16 cellular contexts compared by ENCODE assay signal in the genomic region with DNA sequence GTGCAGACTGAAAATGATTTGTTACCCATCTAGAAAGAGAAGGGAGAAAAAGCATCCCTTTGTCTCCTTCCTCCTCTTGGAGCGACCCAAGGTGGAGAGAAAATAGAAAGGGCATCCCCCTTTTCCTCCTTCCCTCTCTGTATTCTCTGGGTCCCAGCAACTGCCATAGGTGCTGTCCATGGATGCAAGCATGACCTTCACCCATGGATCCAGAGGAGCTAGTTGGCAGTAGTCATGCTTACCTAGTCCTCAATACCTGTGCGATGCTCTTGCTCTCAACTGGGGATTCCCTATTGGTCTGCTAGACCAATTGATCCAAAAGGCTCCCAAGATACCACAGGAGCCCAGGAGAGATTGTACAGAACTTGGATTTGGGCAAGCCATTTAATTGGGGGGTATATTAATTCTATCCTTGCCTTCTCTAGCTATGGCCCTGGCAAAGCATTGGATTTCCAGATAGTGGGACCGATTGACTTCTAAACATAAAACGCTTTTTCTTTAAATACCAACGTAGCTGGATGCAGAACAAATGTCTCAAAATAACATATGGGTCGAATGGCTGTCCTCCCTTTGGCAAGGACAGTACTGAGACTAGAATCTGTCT.
DNase-seq lines count a peak whose midpoint lies in the region; ATAC-seq and TF ChIP-seq lines count a peak whose summit lies in the region.
"Had no signal": no experiment of that assay in that cellular context is flagged by ENCODE, and none has a peak within 500 bp of the region (broad histone marks: within the 10 kb centered on the region; RNA-seq: fewer than 3 reads in every experiment).

No MANE protein-coding gene starts in this region.

- H3K4me2 ChIP-seq in GM23338 (no peak overlapping the region), SK-N-SH (no peak overlapping the region)

- 19% methylated on average over 6 of the region's 6 CpGs for WGBS in SK-N-SH (ENCODE audit: low lambda C conversion rate)

- ATAC-seq in GM23338 (no peak), HG03342 (IDR thresholded peaks at IDR 0.05; ENCODE audit: unreplicated experiment) (no peak), left ventricle myocardium superior (no peak)
- ATAC-seq: Panc1 had no signal

- TF ChIP-seq RAD21 in SK-N-SH (IDR thresholded peaks at IDR 0.05; ENCODE audit: low read length) = no peak

- H3K4me1 ChIP-seq in A673 (ENCODE audit: insufficient read depth, low read length, poor library complexity, severe bottlenecking) (no peaks in the 10 kb centered on the region), GM23338 (ENCODE audit: insufficient read depth) (no peaks in the 10 kb centered on the region), SK-N-SH (ENCODE audit: control insufficient read depth in 1 of 2, insufficient read depth in 2 of 2, low read depth in 1 of 2, low read length in 1 of 2) (no peaks in the 10 kb centered on the region), tibial artery (no peaks in the 10 kb centered on the region)
- H3K4me1 ChIP-seq: adrenal gland had no signal

- no peaks in the 10 kb centered on the region for H3K27me3 Mint-ChIP-seq in GM23338 (ENCODE audit: insufficient read depth, low read depth, poor library complexity)
- H3K27me3 Mint-ChIP-seq: stimulated activated naive CD8-positive, alpha-beta T cell treated with anti-CD3 and anti-CD28 coated beads, Interleukin-15, Interleukin-2, amounts not matched to agents 100 ng/mL and 50 ng/mL, for 24 hours had no signal

- H3K9me3 ChIP-seq in A673 (ENCODE audit: low read depth, low read length, poor library complexity, severe bottlenecking) (peaks cover 67% of the 10 kb centered on the region), SK-N-SH (peaks cover 36% of the 10 kb centered on the region; the same call in 1 of the 2 replicates), tibial artery (peaks cover 26 to 89% (median 67%) of the 10 kb centered on the region in 3 donors)

- H3K9ac ChIP-seq in SK-N-SH = no peak overlapping the region

- DNase-seq in A673 (ENCODE audit: low spot score) (peak; percentile 5), GM23338 (ENCODE audit: low spot score) (peak; percentile 34), SK-N-SH (peak; percentile 3), fibroblast of mammary gland (ENCODE audit: low read depth) (peak; percentile 49), tibial artery (no peak), T1000 (lab: John Stamatoyannopoulos, UW) (no peak), left ventricle myocardium superior (no peak)
- DNase-seq: adrenal gland; NCI-H2081 treated with DMSO at 0.1 percent for 48 hours; posterior cingulate gyrus; stimulated activated CD4-positive, alpha-beta T cell treated with anti-CD3 and anti-CD28 coated beads, Interleukin-4, amount 100 ng/mL, for 24 hours had no signal

- H3K79me2 ChIP-seq in GM23338 (replicated peaks; ENCODE audit: insufficient read depth) (no peaks in the 10 kb centered on the region), SK-N-SH (ENCODE audit: insufficient read depth) (no peaks in the 10 kb centered on the region)

- H3K27ac Mint-ChIP-seq in GM23338 = no peak overlapping the region
- H3K27ac Mint-ChIP-seq: stimulated activated naive CD8-positive, alpha-beta T cell treated with anti-CD3 and anti-CD28 coated beads, Interleukin-15, Interleukin-2, amounts not matched to agents 100 ng/mL and 50 ng/mL, for 24 hours; T-helper 2 cell treated with Interferon-gamma antibody and Interleukin-4, amounts not matched to agents 5 μg/mL and 100 μg/mL, for 36 hours had no signal

- H3K4me3 ChIP-seq in A673 (ENCODE audit: low read depth, low read length, poor library complexity, severe bottlenecking) (no peak overlapping the region), GM23338 (no peak overlapping the region), SK-N-SH (ENCODE audit: low read depth in 2 of 2, low read length in 1 of 2) (no peak overlapping the region; a peak in 1 of 4 replicates), fibroblast of mammary gland (ENCODE audit: control insufficient read depth, low read depth, low read length) (no peak overlapping the region), tibial artery (no peak overlapping the region)
- H3K4me3 ChIP-seq: adrenal gland had no signal

- H3F3A ChIP-seq in GM23338 (replicated peaks; ENCODE audit: low read depth) = no peaks in the 10 kb centered on the region
- H3F3A ChIP-seq in SK-N-SH (replicated peaks; ENCODE audit: insufficient read depth) = no peaks in the 10 kb centered on the region

- no peak overlapping the region for H3K4me3 Mint-ChIP-seq in GM23338
- H3K4me3 Mint-ChIP-seq: stimulated activated naive CD8-positive, alpha-beta T cell treated with anti-CD3 and anti-CD28 coated beads, Interleukin-15, Interleukin-2, amounts not matched to agents 100 ng/mL and 50 ng/mL, for 24 hours; T-helper 2 cell treated with Interferon-gamma antibody and Interleukin-4, amounts not matched to agents 5 μg/mL and 100 μg/mL, for 36 hours had no signal

- TF ChIP-seq CTCF in A673 (conservative IDR thresholded peaks at IDR 0.05; ENCODE audit: low read depth, low read length) (no peak), GM23338 (conservative IDR thresholded peaks at IDR 0.05; ENCODE audit: low read depth in 2 of 2) (no peak), SK-N-SH (IDR thresholded peaks at IDR 0.05) (no peak), fibroblast of mammary gland (conservative IDR thresholded peaks at IDR 0.05; ENCODE audit: control insufficient read depth, insufficient read depth, low read depth, low read length) (no peak), tibial artery (IDR thresholded peaks at IDR 0.05) (no peak)

- H2AFZ ChIP-seq in GM23338 (no peak overlapping the region), SK-N-SH (ENCODE audit: low read depth) (no peak overlapping the region)

- no peaks in the 10 kb centered on the region for H4K20me1 ChIP-seq in GM23338 (replicated peaks; ENCODE audit: insufficient read depth)
- no peaks in the 10 kb centered on the region for H4K20me1 ChIP-seq in SK-N-SH (ENCODE audit: insufficient read depth)

- H3K27me3 ChIP-seq in A673 (replicated peaks; ENCODE audit: insufficient read depth, low read depth, low read length, poor library complexity) (no peaks in the 10 kb centered on the region), GM23338 (ENCODE audit: insufficient read depth) (no peaks in the 10 kb centered on the region), SK-N-SH (ENCODE audit: insufficient read depth) (no peaks in the 10 kb centered on the region), tibial artery (no peaks in the 10 kb centered on the region)
- H3K27me3 ChIP-seq: adrenal gland had no signal

- H3K36me3 ChIP-seq in A673 (ENCODE audit: insufficient read depth, low read length, poor library complexity, severe bottlenecking) (no peaks in the 10 kb centered on the region), GM23338 (ENCODE audit: insufficient read depth) (peaks cover 16% of the 10 kb centered on the region), SK-N-SH (replicated peaks in 1 of 2; ENCODE audit: control insufficient read depth in 1 of 2, insufficient read depth in 2 of 2, low read length in 1 of 2) (no peaks in the 10 kb centered on the region), tibial artery (peaks cover 0 to 5% (median 4%) of the 10 kb centered on the region in 3 donors)
- H3K36me3 ChIP-seq: adrenal gland had no signal

- no peaks in the 10 kb centered on the region for H3K9me2 ChIP-seq in GM23338 (ENCODE audit: insufficient read depth)
- H3K9me2 ChIP-seq in SK-N-SH = no peaks in the 10 kb centered on the region

- intact Hi-C loops in A673 (cut with micrococcal nuclease; ENCODE audit: unreplicated experiment) (no loop called here), tibial artery (cut with DNase I; ENCODE audit: low total_unique reads) (no loop called here), left ventricle myocardium superior (cut with micrococcal nuclease) (no loop called here)

- H3K4me1 Mint-ChIP-seq in GM23338 = no peaks in the 10 kb centered on the region

- no peak overlapping the region for H3K27ac ChIP-seq in A673 (ENCODE audit: low read depth, low read length, poor library complexity, severe bottlenecking)
- H3K27ac ChIP-seq in GM23338 (ENCODE audit: low read depth) = no peak overlapping the region
- no peak overlapping the region for H3K27ac ChIP-seq in SK-N-SH (ENCODE audit: low read depth in 2 of 2, low read length in 1 of 2)
- H3K27ac ChIP-seq in tibial artery = no peak overlapping the region
- H3K27ac ChIP-seq: adrenal gland, C4-2B had no signal

- POLR2A ChIA-PET in A673 (lab: Charles Lee; ENCODE audit: low non-redundant PET) (no interaction called here), SK-N-SH (lab: Yijun Ruan, JAX) (no interaction called here)

- peaks cover 93% of the 10 kb centered on the region for H3K9me3 Mint-ChIP-seq in GM23338

- no TSS peak for BruUV-seq in A673 (replicated peaks; lab: Mats Ljungman, UMichigan)

- H3K36me3 Mint-ChIP-seq in GM23338 (ENCODE audit: low read depth) = peaks cover 49% of the 10 kb centered on the region

- CTCF ChIA-PET in A673 (lab: Charles Lee) = no interaction called here
- CTCF ChIA-PET in SK-N-SH (lab: Yijun Ruan, JAX) = no interaction called here

- TF ChIP-seq EP300 in SK-N-SH (IDR thresholded peaks at IDR 0.05; ENCODE audit: borderline replicate concordance in 1 of 2, low read depth in 1 of 2, low read length in 1 of 2) = no peak

TF ChIP-seq in GM23338, 12 proteins besides CTCF, POLR2A, EP300 and RAD21 (continues in another document):
- TF ChIP-seq POLR2AphosphoS5 (IDR thresholded peaks at IDR 0.05; ENCODE audit: low read depth) = no peak
- 0 out of 2 replicates have a peak, but pooled peaks have one; percentile 18 for TF ChIP-seq ZNF114 (CRISPR knock-in tag; IDR thresholded peaks at IDR 0.05)
- TF ChIP-seq, protein P1, sequence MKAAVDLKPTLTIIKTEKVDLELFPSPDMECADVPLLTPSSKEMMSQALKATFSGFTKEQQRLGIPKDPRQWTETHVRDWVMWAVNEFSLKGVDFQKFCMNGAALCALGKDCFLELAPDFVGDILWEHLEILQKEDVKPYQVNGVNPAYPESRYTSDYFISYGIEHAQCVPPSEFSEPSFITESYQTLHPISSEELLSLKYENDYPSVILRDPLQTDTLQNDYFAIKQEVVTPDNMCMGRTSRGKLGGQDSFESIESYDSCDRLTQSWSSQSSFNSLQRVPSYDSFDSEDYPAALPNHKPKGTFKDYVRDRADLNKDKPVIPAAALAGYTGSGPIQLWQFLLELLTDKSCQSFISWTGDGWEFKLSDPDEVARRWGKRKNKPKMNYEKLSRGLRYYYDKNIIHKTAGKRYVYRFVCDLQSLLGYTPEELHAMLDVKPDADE (IDR thresholded peaks at IDR 0.05) = no peak

TF ChIP-seq in SK-N-SH, 30 proteins besides CTCF, POLR2A, EP300 and RAD21 (continues in another document):
- TF ChIP-seq NFIC (IDR thresholded peaks at IDR 0.05; ENCODE audit: borderline replicate concordance) = no peak
- no peak for TF ChIP-seq YY1 (IDR thresholded peaks at IDR 0.05; ENCODE audit: low read depth)
- no peak for TF ChIP-seq RXRA (IDR thresholded peaks at IDR 0.05; ENCODE audit: borderline replicate concordance, low read depth)
- no peak for TF ChIP-seq POLR2AphosphoS5 (IDR thresholded peaks at IDR 0.05; ENCODE audit: low read depth, low read length)

Comparison
In these comparisons a context has a peak if more than half of its experiments do, and no peak if none do; other contexts are left out.
1. DNase-seq: peak in A673 (single experiment), GM23338 (single experiment), SK-N-SH (single experiment) and fibroblast of mammary gland (single experiment); none in tibial artery (0 of 2), T1000 (single experiment) and left ventricle myocardium superior (single experiment).